8 cellular contexts compared by ENCODE assay signal in the genomic region with DNA sequence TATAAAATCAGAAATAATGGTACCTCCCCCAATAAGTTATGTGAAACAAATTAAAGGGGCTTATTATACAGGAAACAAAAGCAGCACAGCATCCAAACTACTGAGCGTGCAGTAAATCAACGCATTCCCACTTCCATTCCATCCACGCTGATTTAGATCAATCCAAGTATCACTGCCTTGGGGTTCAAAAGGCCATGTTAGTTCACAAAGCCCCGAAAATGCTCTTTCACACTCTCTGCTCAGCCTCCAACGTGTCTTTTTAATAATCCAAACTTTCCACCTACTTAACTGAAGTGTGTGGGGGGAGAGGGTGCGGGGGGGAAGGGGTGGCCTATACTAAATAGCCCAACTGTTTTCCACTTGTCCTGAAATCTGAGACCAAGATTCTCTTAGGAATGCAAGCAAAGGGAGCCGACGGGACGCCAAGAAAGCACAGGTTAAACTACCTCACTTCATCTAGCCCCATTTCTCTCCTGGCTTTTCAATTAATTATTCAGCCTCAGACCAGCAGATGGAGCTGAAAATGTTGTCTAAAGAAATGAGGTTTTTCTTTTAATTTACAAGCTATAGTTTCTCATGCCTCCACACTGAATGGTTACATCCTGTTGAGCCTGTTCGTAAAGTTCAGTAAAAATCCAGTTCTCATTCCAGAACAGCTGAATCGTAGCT. TPM values are rescaled to one million over a fixed set of nuclear protein-coding genes. Genes with fewer than 3 reads are reported as not detected.
DNase-seq lines count a peak whose midpoint lies in the region; ATAC-seq and TF ChIP-seq lines count a peak whose summit lies in the region.

No MANE protein-coding gene starts in this region.

- TF ChIP-seq CTCF in AG09319 (IDR thresholded peaks at IDR 0.05; ENCODE audit: low read depth, low read length): peak; percentile 46
- TF ChIP-seq CTCF in fibroblast of mammary gland (conservative IDR thresholded peaks at IDR 0.05; ENCODE audit: control insufficient read depth, insufficient read depth, low read depth, low read length): peak; percentile 47
- peak in 2 of 3 donors; percentile 67 to 72 for TF ChIP-seq CTCF in ovary (IDR thresholded peaks at IDR 0.05)

- intact Hi-C loops in ovary (cut with DNase I): loop anchor here in 3 of 4 donors (10.0 kb wide), 8 partner anchors 65 to 1705 kb away; partner anchors contain the start of genes CST9 (in 2 of the 3), ACSS1 (in 1 of the 3), CST3 (in 1 of the 3) and THBD (in 1 of the 3)

- peaks cover 19 to 29% (median 27%) of the 10 kb centered on the region in 3 donors for H3K4me1 Mint-ChIP-seq in T-cell

- WGBS in ovary, 3 donors: 8 to 10% (median 8%) methylated on average over 11 of the region's 11 CpGs

- H3K9me3 ChIP-seq in ovary: no peaks in the 10 kb centered on the region

- no peaks in the 10 kb centered on the region for H3K36me3 Mint-ChIP-seq in T-cell

- ATAC-seq in GM18505 (IDR thresholded peaks at IDR 0.05; ENCODE audit: unreplicated experiment): peak; percentile 9
- ATAC-seq in HG03095 (IDR thresholded peaks at IDR 0.05; ENCODE audit: unreplicated experiment): peak; percentile 9
- peak in 3 of 4 experiments; percentile 15 to 25 (median 25) for ATAC-seq in T-cell (replicated peaks in 1 of 4)

- peak overlapping the region; percentile 89 to 99 for H3K27ac ChIP-seq in ovary

- POLR2A ChIA-PET in T-cell (lab: Charles Lee): interaction anchor here (0.6 to 1.8 kb wide), 12 partner anchors 9 to 1706 kb away, joined by 3 to 36 read pairs (median 5); partner anchors contain the start of genes GZF1 (in 1 of the 2) and NAPB (in 1 of the 2)

- peak overlapping the region; percentile 99 to 100 for H3K27ac Mint-ChIP-seq in T-cell

- H3K4me1 ChIP-seq in ovary (ENCODE audit: insufficient read depth): peaks cover 3% of the 10 kb centered on the region

- H3K36me3 ChIP-seq in ovary: no peaks in the 10 kb centered on the region

- no peak for TF ChIP-seq EP300 in ovary (IDR thresholded peaks at IDR 0.05)

- TF ChIP-seq POLR2A in GM18505 (IDR thresholded peaks at IDR 0.05; ENCODE audit: borderline replicate concordance, extremely low read depth, insufficient read depth, insufficient read length): no peak
- TF ChIP-seq POLR2A in ovary (IDR thresholded peaks at IDR 0.05): no peak

- H3K4me3 ChIP-seq in fibroblast of mammary gland (ENCODE audit: control insufficient read depth, low read depth, low read length) (peak overlapping the region; percentile 72), ovary (peak overlapping the region; percentile 72)

- peak overlapping the region; percentile 97 to 99 (median 98) for H3K4me3 Mint-ChIP-seq in T-cell

- no peaks in the 10 kb centered on the region for H3K27me3 Mint-ChIP-seq in T-cell

- CTCF ChIA-PET in T-cell (lab: Charles Lee): interaction anchor here (0.7 to 2.4 kb wide), 23 partner anchors 8 to 678 kb away, joined by 3 to 51 read pairs (median 4); partner anchors contain the start of gene NAPB (in 2 of the 2)

- no peaks in the 10 kb centered on the region for H3K27me3 ChIP-seq in ovary

- no peak for DNase-seq in AG09319 (ENCODE audit: extremely low read depth, low read depth)
- DNase-seq in T-cell: peak in 2 of 34 experiments; percentile 7 to 30
- DNase-seq in fibroblast of mammary gland (ENCODE audit: low read depth): peak; percentile 52
- DNase-seq in ovary: peak in 3 of 5 donors; percentile 44 to 57 (median 47)
- no peak for DNase-seq in GM03348 (ENCODE audit: low spot score)
- no peak for DNase-seq in hepatic stellate cell (ENCODE audit: low spot score)

- no peaks in the 10 kb centered on the region for H3K9me3 Mint-ChIP-seq in T-cell

RNA-seq across cellular contexts. Expression of gene NXT1, which starts 1.1 kb away (rescaled TPM):
- 10 to 100 TPM; 22.1 to 60.0 (median 24.4) TPM for total RNA-seq in T-cell
- total RNA-seq in ovary: 10 to 100 TPM; 19.3 to 44.6 (median 32.1) TPM
- polyA plus RNA-seq in ovary: 10 to 100 TPM; 19.2 to 20.5 TPM

RNA-seq across cellular contexts. Expression of gene GZF1, which starts 12.5 kb away (rescaled TPM):
- total RNA-seq in T-cell: 10 to 100 TPM; 10.2 to 35.1 (median 13.1) TPM
- total RNA-seq in ovary: 10 to 100 TPM in 6 of 7 donors, 1 to 10 TPM in 1; 9.8 to 31.4 (median 21.4) TPM
- 1 to 10 TPM; 8.5 to 9.1 TPM for polyA plus RNA-seq in ovary

Comparison
In these comparisons a context has a peak if more than half of its experiments do, and no peak if none do; other contexts are left out.
1. DNase-seq: peak in fibroblast of mammary gland (single experiment) and ovary (3 of 5); none in AG09319 (single experiment), GM03348 (single experiment) and hepatic stellate cell (single experiment).
2. Peak in every context shown above with its lines, with median percentiles within 50 percentile points of each other: CTCF ChIP-seq and ATAC-seq.